Comparison of ENCODE assay signal across 1 cellular context in the genomic region with DNA sequence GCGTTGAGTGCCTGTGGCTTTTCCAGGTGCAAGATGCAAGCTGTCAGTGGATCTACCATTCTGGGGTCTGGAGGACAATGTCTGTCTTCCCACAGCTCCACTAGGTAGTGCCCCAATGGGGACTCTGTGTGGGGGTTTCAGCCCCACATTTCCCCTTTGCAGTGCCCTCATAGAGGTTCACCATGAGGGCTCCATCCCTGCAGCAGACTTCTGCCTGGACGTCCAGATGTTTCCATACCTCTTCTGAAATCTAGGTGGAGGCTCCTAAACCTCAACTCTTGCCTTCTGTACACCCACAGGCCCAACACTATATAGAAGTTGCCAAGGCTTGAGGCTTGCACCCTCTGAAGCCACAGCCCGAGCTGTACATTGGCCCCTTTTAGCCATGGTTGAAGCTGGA.
TF ChIP-seq lines count a peak whose summit lies in the region.

No MANE protein-coding gene starts in this region.

TF ChIP-seq in GM12878, 131 proteins besides CTCF, POLR2A, EP300 and RAD21 (continued from another document):
- TF ChIP-seq TCF3 (IDR thresholded peaks at IDR 0.05; ENCODE audit: borderline replicate concordance, insufficient read depth, low read depth, low read length) (no peak), CHD2 (IDR thresholded peaks at IDR 0.05; ENCODE audit: borderline replicate concordance, low read depth, low read length) (no peak), KLF5 (IDR thresholded peaks at IDR 0.05; ENCODE audit: partially characterized antibody) (peak; percentile 61), ZNF24 (IDR thresholded peaks at IDR 0.05) (no peak), SP1 (IDR thresholded peaks at IDR 0.05; ENCODE audit: low read depth, low read length) (no peak), BMI1 (IDR thresholded peaks at IDR 0.05; ENCODE audit: borderline replicate concordance) (no peak), SPI1 (IDR thresholded peaks at IDR 0.05; ENCODE audit: borderline replicate concordance, insufficient read depth, low read depth, low read length) (no peak), DPF2 (IDR thresholded peaks at IDR 0.05) (no peak), POLR2AphosphoS5 (IDR thresholded peaks at IDR 0.05; ENCODE audit: low read length) (no peak), PAX5 (IDR thresholded peaks at IDR 0.05; ENCODE audit: borderline replicate concordance, low read depth, low read length) (no peak), SUPT20H (IDR thresholded peaks at IDR 0.05; ENCODE audit: borderline replicate concordance, control insufficient read depth, low read depth, low read length) (no peak), CBX5 (IDR thresholded peaks at IDR 0.05; ENCODE audit: low read depth) (peak; percentile 88; the same call in 1 of the 2 replicates), POU2F2 (IDR thresholded peaks at IDR 0.05; ENCODE audit: borderline replicate concordance, low read depth, low read length) (no peak)
- TF ChIP-seq, protein P1, sequence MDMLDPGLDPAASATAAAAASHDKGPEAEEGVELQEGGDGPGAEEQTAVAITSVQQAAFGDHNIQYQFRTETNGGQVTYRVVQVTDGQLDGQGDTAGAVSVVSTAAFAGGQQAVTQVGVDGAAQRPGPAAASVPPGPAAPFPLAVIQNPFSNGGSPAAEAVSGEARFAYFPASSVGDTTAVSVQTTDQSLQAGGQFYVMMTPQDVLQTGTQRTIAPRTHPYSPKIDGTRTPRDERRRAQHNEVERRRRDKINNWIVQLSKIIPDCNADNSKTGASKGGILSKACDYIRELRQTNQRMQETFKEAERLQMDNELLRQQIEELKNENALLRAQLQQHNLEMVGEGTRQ (IDR thresholded peaks at IDR 0.05; ENCODE audit: borderline replicate concordance, low read depth, low read length): no peak
- TF ChIP-seq, protein P2, sequence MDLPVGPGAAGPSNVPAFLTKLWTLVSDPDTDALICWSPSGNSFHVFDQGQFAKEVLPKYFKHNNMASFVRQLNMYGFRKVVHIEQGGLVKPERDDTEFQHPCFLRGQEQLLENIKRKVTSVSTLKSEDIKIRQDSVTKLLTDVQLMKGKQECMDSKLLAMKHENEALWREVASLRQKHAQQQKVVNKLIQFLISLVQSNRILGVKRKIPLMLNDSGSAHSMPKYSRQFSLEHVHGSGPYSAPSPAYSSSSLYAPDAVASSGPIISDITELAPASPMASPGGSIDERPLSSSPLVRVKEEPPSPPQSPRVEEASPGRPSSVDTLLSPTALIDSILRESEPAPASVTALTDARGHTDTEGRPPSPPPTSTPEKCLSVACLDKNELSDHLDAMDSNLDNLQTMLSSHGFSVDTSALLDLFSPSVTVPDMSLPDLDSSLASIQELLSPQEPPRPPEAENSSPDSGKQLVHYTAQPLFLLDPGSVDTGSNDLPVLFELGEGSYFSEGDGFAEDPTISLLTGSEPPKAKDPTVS (IDR thresholded peaks at IDR 0.05; ENCODE audit: low read depth, low read length): no peak
